Comparison of ENCODE assay signal across 8 cellular contexts in the genomic region with DNA sequence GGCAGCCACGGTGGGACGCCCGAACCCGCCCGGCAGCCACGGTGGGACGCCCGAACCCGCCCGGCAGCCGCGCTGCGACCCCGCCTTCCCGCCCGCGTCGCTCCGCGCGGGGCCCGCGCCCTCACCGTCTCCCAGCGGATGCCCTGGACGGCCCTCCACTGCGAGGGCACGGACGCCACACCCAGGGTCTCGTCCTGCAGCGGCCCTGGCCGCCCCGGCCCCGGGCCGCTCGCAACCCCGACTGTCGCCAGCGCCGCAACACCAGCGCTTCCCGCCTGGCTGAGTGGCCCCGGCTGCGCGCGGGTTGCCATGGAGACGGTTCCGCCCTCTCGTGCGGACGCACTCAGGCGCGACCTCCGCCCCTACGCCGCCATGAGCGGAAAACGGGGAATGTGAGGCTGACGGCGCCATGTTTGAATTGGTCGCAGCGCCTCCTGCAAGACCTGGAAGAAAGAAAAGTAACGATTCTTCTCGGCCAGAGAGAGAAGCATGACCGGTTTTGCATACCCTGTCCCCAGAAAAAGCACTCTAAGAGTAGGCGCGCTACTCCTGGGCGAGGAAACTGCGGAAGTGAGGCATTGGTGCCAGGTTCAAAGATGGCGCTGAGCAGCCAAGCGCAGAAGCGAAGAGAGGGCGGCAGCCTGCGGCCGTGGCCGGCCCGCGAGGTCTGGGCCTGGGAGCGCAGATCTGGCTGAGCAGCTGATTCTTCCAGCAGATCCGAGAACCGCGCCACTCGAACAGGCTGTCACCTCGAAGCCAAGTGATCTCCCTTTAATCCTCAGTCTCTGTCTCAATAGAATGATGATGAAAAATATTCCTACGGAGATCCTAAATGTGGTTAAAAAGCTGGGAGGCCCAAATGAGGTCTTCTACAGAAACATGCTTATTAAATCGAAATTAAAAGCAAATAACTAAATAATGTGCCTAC. TPM values are rescaled to one million over a fixed set of nuclear protein-coding genes. Genes with fewer than 3 reads are reported as not detected.
DNase-seq lines count a peak whose midpoint lies in the region; ATAC-seq, FAIRE-seq and TF ChIP-seq lines count a peak whose summit lies in the region.

TSS of gene DYNC2I2 (minus strand) at position 432 of the 928 bp plus-strand sequence. CDS start at position 311, 121 bp downstream.

- intact Hi-C loops in right cardiac atrium (cut with DNase I) = no loop called here

- H3K4me3 ChIP-seq in right cardiac atrium (ENCODE audit: low read length) = peak within 1 kb of the TSS; percentile 87

- peak; percentile 61 for TF ChIP-seq POLR2A in GM15510 (IDR thresholded peaks at IDR 0.05; ENCODE audit: borderline replicate concordance, extremely low read depth, insufficient read length)

- peak; percentile 72 for ATAC-seq in HG02885 (IDR thresholded peaks at IDR 0.05; ENCODE audit: poor library complexity, unreplicated experiment)
- ATAC-seq in right cardiac atrium = peak; percentile 99

- no peaks in the 10 kb centered on the region for H3K9me3 ChIP-seq in right cardiac atrium (ENCODE audit: control insufficient read depth, low read length)

- FAIRE-seq in urothelium cell line (lab: Jason Lieb, UNC) = peak; percentile 58

- H3K4me1 ChIP-seq in right cardiac atrium (ENCODE audit: control insufficient read depth, insufficient read depth, low read length) = peaks cover 2% of the 10 kb centered on the region

- WGBS in right cardiac atrium = under 1% methylated on average over 86 of the region's 86 CpGs

- H3K27ac ChIP-seq in angular gyrus (ENCODE audit: low read depth, low read length) (peak within 1 kb of the TSS; percentile 100), right cardiac atrium (ENCODE audit: low read length) (peak within 1 kb of the TSS; percentile 98)

- H3K27me3 ChIP-seq in right cardiac atrium (ENCODE audit: control insufficient read depth, insufficient read depth) = no peaks in the 10 kb centered on the region

- DNase-seq in NCI-H1694 treated with DMSO at 0.1 percent for 48 hours (lab: John Stamatoyannopoulos, UW) = peak; percentile 71
- DNase-seq in T-helper 2 cell = peak; percentile 91 to 97 (median 95)
- DNase-seq in right cardiac atrium = peak; percentile 99
- DNase-seq in pulmonary artery endothelial cell (ENCODE audit: low read depth, low spot score) = peak; percentile 74
- peak; percentile 98 for DNase-seq in urothelium cell line (ENCODE audit: low spot score)

RNA-seq across cellular contexts. Expression of gene DYNC2I2, which starts in this region (rescaled TPM):
- 10 to 100 TPM; 13.5 to 25.6 (median 18.5) TPM for total RNA-seq in right cardiac atrium
- 30.2 TPM for polyA plus RNA-seq in right cardiac atrium
- 86.4 and 101 TPM in 2 replicates for total RNA-seq in pulmonary artery endothelial cell

Comparison
In these comparisons a context has a peak if more than half of its experiments do, and no peak if none do; other contexts are left out.
1. Peak in every context shown above with its lines: DNase-seq, ATAC-seq, H3K4me3 ChIP-seq and H3K27ac ChIP-seq.